Comparison of ENCODE assay signal across 8 cellular contexts in genomic region chr2:37585982-37586621, GRCh38.
DNase-seq lines count a peak whose midpoint lies in the region; ATAC-seq and TF ChIP-seq lines count a peak whose summit lies in the region.

No MANE protein-coding gene starts in this region.

- no peaks in the 10 kb centered on the region for H3K9me3 Mint-ChIP-seq in activated naive CD4-positive, alpha-beta T cell treated with anti-CD3 and anti-CD28 coated beads, Interleukin-2, amount 50 U/mL, for 72 hours

- TF ChIP-seq POLR2A in erythroblast (IDR thresholded peaks at IDR 0.05; ENCODE audit: low read length): no peak

- DNase-seq in activated CD8-positive, alpha-beta memory T cell treated with anti-CD3 and anti-CD28 coated beads for 1 hour (ENCODE audit: extremely low read depth in 1 of 2, low read depth in 1 of 2): peak; percentile 43 to 53
- no peak for DNase-seq in activated CD8-positive, alpha-beta memory T cell treated with anti-CD3 and anti-CD28 coated beads, Interleukin-2, amount 50 U/mL, for 48 hours
- no peak for DNase-seq in SJCRH30
- peak; percentile 63 to 75 for DNase-seq in activated naive CD4-positive, alpha-beta T cell treated with anti-CD3 and anti-CD28 coated beads, Interleukin-2, amount 50 U/mL, for 72 hours (ENCODE audit: low spot score in 2 of 2)
- peak; percentile 28 for DNase-seq in hepatic stellate cell (ENCODE audit: low spot score)
- peak; percentile 50 to 84 for DNase-seq in stimulated activated CD4-positive, alpha-beta T cell treated with anti-CD3 and anti-CD28 coated beads, Interleukin-4, amount 100 ng/mL, for 4 hours
- DNase-seq in erythroblast (lab: John Stamatoyannopoulos, UW): no peak
- DNase-seq in RKO (ENCODE audit: low spot score): no peak

- 0 out of 2 replicates have a peak, but pooled peaks cover 3% of the 10 kb centered on the region for H3K9me3 ChIP-seq in SJCRH30 (replicated peaks)

- ATAC-seq in activated naive CD4-positive, alpha-beta T cell treated with anti-CD3 and anti-CD28 coated beads, Interleukin-2, amount 50 U/mL, for 72 hours: peak; percentile 83 to 90

- no peaks in the 10 kb centered on the region for H3K36me3 ChIP-seq in SJCRH30

- peaks cover 69% of the 10 kb centered on the region for H3K4me1 ChIP-seq in SJCRH30

- H3K27ac Mint-ChIP-seq in activated naive CD4-positive, alpha-beta T cell treated with anti-CD3 and anti-CD28 coated beads, Interleukin-2, amount 50 U/mL, for 72 hours: peak overlapping the region; percentile 7 to 94

- no peak overlapping the region for H3K4me3 ChIP-seq in SJCRH30

- no peaks in the 10 kb centered on the region for H3K36me3 Mint-ChIP-seq in activated naive CD4-positive, alpha-beta T cell treated with anti-CD3 and anti-CD28 coated beads, Interleukin-2, amount 50 U/mL, for 72 hours

- H3K27ac ChIP-seq in SJCRH30: peak overlapping the region; percentile 19

- H3K27me3 ChIP-seq in SJCRH30: no peaks in the 10 kb centered on the region

Comparison
In these comparisons a context has a peak if more than half of its experiments do, and no peak if none do; other contexts are left out.
1. DNase-seq: peak in activated CD8-positive, alpha-beta memory T cell treated with anti-CD3 and anti-CD28 coated beads for 1 hour (2 of 2), activated naive CD4-positive, alpha-beta T cell treated with anti-CD3 and anti-CD28 coated beads, Interleukin-2, amount 50 U/mL, for 72 hours (2 of 2), hepatic stellate cell (single experiment) and stimulated activated CD4-positive, alpha-beta T cell treated with anti-CD3 and anti-CD28 coated beads, Interleukin-4, amount 100 ng/mL, for 4 hours (2 of 2); none in activated CD8-positive, alpha-beta memory T cell treated with anti-CD3 and anti-CD28 coated beads, Interleukin-2, amount 50 U/mL, for 48 hours (single experiment), SJCRH30 (0 of 2), erythroblast (0 of 2) and RKO (single experiment).